ENCODE assay signal across 8 cellular contexts in the genomic region with DNA sequence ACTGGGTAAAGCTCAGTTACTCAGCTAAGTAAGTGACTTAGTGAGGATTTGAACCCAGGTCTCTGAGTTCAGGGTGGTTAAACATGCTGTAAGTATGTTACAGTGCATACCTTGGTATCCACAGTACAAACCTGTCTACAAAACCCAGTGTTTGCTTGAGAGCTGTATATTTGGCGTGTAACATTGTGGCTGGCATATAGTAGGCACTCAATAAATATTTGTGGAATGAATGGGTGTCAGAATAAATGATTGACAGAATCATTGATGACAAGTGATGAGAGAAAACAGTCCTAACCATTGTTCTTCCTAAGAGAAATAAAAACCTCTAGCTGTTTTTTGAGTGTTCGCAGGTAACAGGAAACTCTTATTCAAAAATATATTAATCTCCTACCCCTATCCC.
DNase-seq lines count a peak whose midpoint lies in the region; ATAC-seq, FAIRE-seq and TF ChIP-seq lines count a peak whose summit lies in the region.

No MANE protein-coding gene starts in this region.

- CTCF ChIA-PET in Panc1 (lab: Charles Lee) = interaction anchor here (0.5 kb wide), 1 partner anchor 307 kb away, joined by 3 read pairs; no protein-coding TSS in a partner anchor

- DNase-seq in GM23338 (ENCODE audit: low spot score) (no peak), Panc1 (ENCODE audit: low read depth, low spot score) (no peak), RCC 7860 (ENCODE audit: low spot score) (no peak), DMS 273 treated with DMSO at 0.1 percent for 48 hours (lab: John Stamatoyannopoulos, UW) (no peak)
- no peak for DNase-seq in stimulated activated effector memory CD8-positive, alpha-beta T cell treated with anti-CD3 and anti-CD28 coated beads, Interleukin-12 subunit alpha, Interleukin-12 subunit beta, amount 100 ng/mL, for 72 hours (ENCODE audit: low spot score in 2 of 2)

- H3K4me1 ChIP-seq in GM23338 (ENCODE audit: insufficient read depth) = peaks cover 11% of the 10 kb centered on the region; the same call in 1 of the 2 replicates
- no peaks in the 10 kb centered on the region; the same call in none of the 2 replicates for H3K4me1 ChIP-seq in Panc1 (ENCODE audit: control insufficient read depth, insufficient read depth, low read length)
- peaks cover 0 to 26% (median 0%) of the 10 kb centered on the region in 3 donors for H3K4me1 ChIP-seq in gastroesophageal sphincter

- H4K20me1 ChIP-seq in GM23338 (replicated peaks; ENCODE audit: insufficient read depth) = no peaks in the 10 kb centered on the region

- H3K79me2 ChIP-seq in GM23338 (replicated peaks; ENCODE audit: insufficient read depth) = peaks cover 13% of the 10 kb centered on the region

- TF ChIP-seq POLR2A in gastroesophageal sphincter (IDR thresholded peaks at IDR 0.05) = no peak

- FAIRE-seq in RCC 7860 (lab: Jason Lieb, UNC) = no peak

- no peak for TF ChIP-seq EP300 in gastroesophageal sphincter (IDR thresholded peaks at IDR 0.05)

- intact Hi-C loops in Panc1 (cut with micrococcal nuclease; ENCODE audit: unreplicated experiment) = loop anchor here (10.0 kb wide), 1 partner anchor 87 kb away; no protein-coding TSS in a partner anchor

- no peak overlapping the region for H3K27ac ChIP-seq in GM23338 (ENCODE audit: low read depth)
- H3K27ac ChIP-seq in Panc1 (ENCODE audit: low read length) = peak overlapping the region; percentile 68
- H3K27ac ChIP-seq in gastroesophageal sphincter = peak overlapping the region; percentile 85 to 95 (median 92)

- no peak for ATAC-seq in GM23338
- no peak for ATAC-seq in Panc1
- no peak for ATAC-seq in gastroesophageal sphincter
- no peak for ATAC-seq in stimulated activated effector memory CD8-positive, alpha-beta T cell treated with anti-CD3 and anti-CD28 coated beads, Interleukin-12 subunit alpha, Interleukin-12 subunit beta, amount 100 ng/mL, for 72 hours
- no peak for ATAC-seq in GM21528 (IDR thresholded peaks at IDR 0.05; ENCODE audit: low FRiP score, unreplicated experiment)
- no peak for ATAC-seq in HG03108 (IDR thresholded peaks at IDR 0.05; ENCODE audit: unreplicated experiment)

- BruUV-seq in Panc1 (replicated peaks; lab: Mats Ljungman, UMichigan) = no TSS peak

- H2AFZ ChIP-seq in GM23338 = no peak overlapping the region

- no peak for TF ChIP-seq CTCF in GM23338 (conservative IDR thresholded peaks at IDR 0.05; ENCODE audit: low read depth in 2 of 2)
- no peak for TF ChIP-seq CTCF in Panc1 (IDR thresholded peaks at IDR 0.05)
- TF ChIP-seq CTCF in gastroesophageal sphincter (IDR thresholded peaks at IDR 0.05) = no peak

- H3K9me2 ChIP-seq in GM23338 (ENCODE audit: insufficient read depth) = no peaks in the 10 kb centered on the region

- peaks cover 6% of the 10 kb centered on the region for H3K27me3 Mint-ChIP-seq in GM23338 (ENCODE audit: insufficient read depth, low read depth, poor library complexity)

- H3K4me3 Mint-ChIP-seq in GM23338 = peak overlapping the region; percentile 80
- peak overlapping the region; percentile 86 for H3K4me3 Mint-ChIP-seq in stimulated activated effector memory CD8-positive, alpha-beta T cell treated with anti-CD3 and anti-CD28 coated beads, Interleukin-12 subunit alpha, Interleukin-12 subunit beta, amount 100 ng/mL, for 72 hours

- in situ Hi-C loops in Panc1 (cut with HindIII; ENCODE audit: low pct_unique_long_range_greater_than_20kb, low sequenced_read_pairs) = no loop called here

- H3K27me3 ChIP-seq in GM23338 (ENCODE audit: insufficient read depth) = peaks cover 12% of the 10 kb centered on the region
- no peaks in the 10 kb centered on the region for H3K27me3 ChIP-seq in Panc1 (ENCODE audit: control insufficient read depth, insufficient read depth, low read length)
- H3K27me3 ChIP-seq in gastroesophageal sphincter = no peaks in the 10 kb centered on the region

- H3K9me3 ChIP-seq in Panc1 (ENCODE audit: control insufficient read depth, insufficient read depth, low read depth, low read length) (no peaks in the 10 kb centered on the region), gastroesophageal sphincter (no peaks in the 10 kb centered on the region)

- no peaks in the 10 kb centered on the region; the same call in 2 of the 3 replicates for H3K36me3 Mint-ChIP-seq in GM23338 (ENCODE audit: low read depth)
- peaks cover 35% of the 10 kb centered on the region for H3K36me3 Mint-ChIP-seq in stimulated activated effector memory CD8-positive, alpha-beta T cell treated with anti-CD3 and anti-CD28 coated beads, Interleukin-12 subunit alpha, Interleukin-12 subunit beta, amount 100 ng/mL, for 72 hours

- peak overlapping the region; percentile 84; the same call in 1 of the 2 replicates for H3K4me2 ChIP-seq in GM23338

- H3F3A ChIP-seq in GM23338 (replicated peaks; ENCODE audit: low read depth) = no peaks in the 10 kb centered on the region

- WGBS in gastroesophageal sphincter (ENCODE audit: low coverage in 1 of 2), 2 donors = 75 to 80% methylated on average over 2 of the region's 2 CpGs

- H3K27ac Mint-ChIP-seq in GM23338 = no peak overlapping the region
- H3K27ac Mint-ChIP-seq in stimulated activated effector memory CD8-positive, alpha-beta T cell treated with anti-CD3 and anti-CD28 coated beads, Interleukin-12 subunit alpha, Interleukin-12 subunit beta, amount 100 ng/mL, for 72 hours = peak overlapping the region; percentile 99

- H3K4me3 ChIP-seq in GM23338 (peak overlapping the region; percentile 59; the same call in 1 of the 2 replicates), Panc1 (ENCODE audit: low read depth in 2 of 2, low read length in 2 of 2) (peak overlapping the region in 1 of 2 experiments; percentile 56; a peak in 2 of 4 replicates), gastroesophageal sphincter (peak overlapping the region in 1 of 2 donors; percentile 68)

- H3K9me3 Mint-ChIP-seq in GM23338 = no peaks in the 10 kb centered on the region
- no peaks in the 10 kb centered on the region for H3K9me3 Mint-ChIP-seq in stimulated activated effector memory CD8-positive, alpha-beta T cell treated with anti-CD3 and anti-CD28 coated beads, Interleukin-12 subunit alpha, Interleukin-12 subunit beta, amount 100 ng/mL, for 72 hours

- peaks cover 16% of the 10 kb centered on the region for H3K4me1 Mint-ChIP-seq in GM23338
- H3K4me1 Mint-ChIP-seq in stimulated activated effector memory CD8-positive, alpha-beta T cell treated with anti-CD3 and anti-CD28 coated beads, Interleukin-12 subunit alpha, Interleukin-12 subunit beta, amount 100 ng/mL, for 72 hours = peaks cover 25% of the 10 kb centered on the region

- POLR2A ChIA-PET in Panc1 (lab: Charles Lee) = interaction anchor here (0.6 kb wide), 1 partner anchor 11 kb away, joined by 5 read pairs; no protein-coding TSS in a partner anchor

- H3K36me3 ChIP-seq in GM23338 (ENCODE audit: insufficient read depth) = no peaks in the 10 kb centered on the region
- H3K36me3 ChIP-seq in Panc1 (ENCODE audit: control insufficient read depth, insufficient read depth, low read length) = no peaks in the 10 kb centered on the region
- H3K36me3 ChIP-seq in gastroesophageal sphincter = no peaks in the 10 kb centered on the region

TF ChIP-seq in GM23338, 12 proteins besides CTCF, POLR2A, EP300 and RAD21 (continues in another document):
- TF ChIP-seq JUNB (IDR thresholded peaks at IDR 0.05; ENCODE audit: unreplicated experiment) (no peak), NANOG (IDR thresholded peaks at IDR 0.05; ENCODE audit: borderline replicate concordance) (no peak), CREB1 (CRISPR knock-in tag; IDR thresholded peaks at IDR 0.05; ENCODE audit: low read depth) (no peak), ZNF331 (CRISPR knock-in tag; IDR thresholded peaks at IDR 0.05; ENCODE audit: low read depth) (no peak), POLR2AphosphoS5 (IDR thresholded peaks at IDR 0.05; ENCODE audit: low read depth) (no peak), EZH2 (IDR thresholded peaks at IDR 0.05; ENCODE audit: low read depth, unreplicated experiment) (no peak), EZH2phosphoT487 (IDR thresholded peaks at IDR 0.05; ENCODE audit: unreplicated experiment) (no peak)
- TF ChIP-seq, protein P1, sequence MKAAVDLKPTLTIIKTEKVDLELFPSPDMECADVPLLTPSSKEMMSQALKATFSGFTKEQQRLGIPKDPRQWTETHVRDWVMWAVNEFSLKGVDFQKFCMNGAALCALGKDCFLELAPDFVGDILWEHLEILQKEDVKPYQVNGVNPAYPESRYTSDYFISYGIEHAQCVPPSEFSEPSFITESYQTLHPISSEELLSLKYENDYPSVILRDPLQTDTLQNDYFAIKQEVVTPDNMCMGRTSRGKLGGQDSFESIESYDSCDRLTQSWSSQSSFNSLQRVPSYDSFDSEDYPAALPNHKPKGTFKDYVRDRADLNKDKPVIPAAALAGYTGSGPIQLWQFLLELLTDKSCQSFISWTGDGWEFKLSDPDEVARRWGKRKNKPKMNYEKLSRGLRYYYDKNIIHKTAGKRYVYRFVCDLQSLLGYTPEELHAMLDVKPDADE (IDR thresholded peaks at IDR 0.05) = no peak
- TF ChIP-seq, protein P2, sequence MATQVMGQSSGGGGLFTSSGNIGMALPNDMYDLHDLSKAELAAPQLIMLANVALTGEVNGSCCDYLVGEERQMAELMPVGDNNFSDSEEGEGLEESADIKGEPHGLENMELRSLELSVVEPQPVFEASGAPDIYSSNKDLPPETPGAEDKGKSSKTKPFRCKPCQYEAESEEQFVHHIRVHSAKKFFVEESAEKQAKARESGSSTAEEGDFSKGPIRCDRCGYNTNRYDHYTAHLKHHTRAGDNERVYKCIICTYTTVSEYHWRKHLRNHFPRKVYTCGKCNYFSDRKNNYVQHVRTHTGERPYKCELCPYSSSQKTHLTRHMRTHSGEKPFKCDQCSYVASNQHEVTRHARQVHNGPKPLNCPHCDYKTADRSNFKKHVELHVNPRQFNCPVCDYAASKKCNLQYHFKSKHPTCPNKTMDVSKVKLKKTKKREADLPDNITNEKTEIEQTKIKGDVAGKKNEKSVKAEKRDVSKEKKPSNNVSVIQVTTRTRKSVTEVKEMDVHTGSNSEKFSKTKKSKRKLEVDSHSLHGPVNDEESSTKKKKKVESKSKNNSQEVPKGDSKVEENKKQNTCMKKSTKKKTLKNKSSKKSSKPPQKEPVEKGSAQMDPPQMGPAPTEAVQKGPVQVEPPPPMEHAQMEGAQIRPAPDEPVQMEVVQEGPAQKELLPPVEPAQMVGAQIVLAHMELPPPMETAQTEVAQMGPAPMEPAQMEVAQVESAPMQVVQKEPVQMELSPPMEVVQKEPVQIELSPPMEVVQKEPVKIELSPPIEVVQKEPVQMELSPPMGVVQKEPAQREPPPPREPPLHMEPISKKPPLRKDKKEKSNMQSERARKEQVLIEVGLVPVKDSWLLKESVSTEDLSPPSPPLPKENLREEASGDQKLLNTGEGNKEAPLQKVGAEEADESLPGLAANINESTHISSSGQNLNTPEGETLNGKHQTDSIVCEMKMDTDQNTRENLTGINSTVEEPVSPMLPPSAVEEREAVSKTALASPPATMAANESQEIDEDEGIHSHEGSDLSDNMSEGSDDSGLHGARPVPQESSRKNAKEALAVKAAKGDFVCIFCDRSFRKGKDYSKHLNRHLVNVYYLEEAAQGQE (IDR thresholded peaks at IDR 0.05; ENCODE audit: unreplicated experiment) = no peak
